In genomic region chr16:17499223-17499902, GRCh38 we compare ENCODE assay signal across 19 cellular contexts. TPM values are rescaled to one million over a fixed set of nuclear protein-coding genes. Genes with fewer than 3 reads are reported as not detected.
DNase-seq lines count a peak whose midpoint lies in the region; ATAC-seq, FAIRE-seq and TF ChIP-seq lines count a peak whose summit lies in the region.
"Had no signal": no experiment of that assay in that cellular context is flagged by ENCODE, and none has a peak within 500 bp of the region (broad histone marks: within the 10 kb centered on the region; RNA-seq: fewer than 3 reads in every experiment).

No MANE protein-coding gene starts in this region.

- H3K4me1 ChIP-seq in HepG2 (ENCODE audit: insufficient read depth, low read length) (no peaks in the 10 kb centered on the region), right lobe of liver (no peaks in the 10 kb centered on the region), IMR-90 (ENCODE audit: control insufficient read depth, insufficient read depth, low read length) (peaks cover 2% of the 10 kb centered on the region; the same call in 1 of the 2 replicates)

- H2AK9ac ChIP-seq in IMR-90 (replicated peaks; ENCODE audit: low read depth, low read length, poor library complexity), result no peak overlapping the region

- H3K79me1 ChIP-seq in IMR-90 (ENCODE audit: low read depth in 1 of 2, low read length in 2 of 2), result no peaks in the 10 kb centered on the region

- intact Hi-C loops in HepG2 (cut with micrococcal nuclease; ENCODE audit: unreplicated experiment) (no loop called here), right lobe of liver (cut with DNase I) (no loop called here), IMR-90 (cut with micrococcal nuclease) (no loop called here)

- no peak for FAIRE-seq in HepG2 (lab: Jason Lieb, UNC)
- FAIRE-seq: GM12878, GM18507, HTR-8/SVneo, K562 had no signal

- H3K79me2 ChIP-seq in HepG2 (ENCODE audit: insufficient read depth, low read length), result no peaks in the 10 kb centered on the region

- no peak overlapping the region for H2AFZ ChIP-seq in HepG2 (ENCODE audit: low read length)
- no peak overlapping the region for H2AFZ ChIP-seq in IMR-90 (replicated peaks; ENCODE audit: low read length, poor library complexity)
- H2AFZ ChIP-seq: GM23338 had no signal

- H4K20me1 ChIP-seq in HepG2 (ENCODE audit: insufficient read depth, low read length) (no peaks in the 10 kb centered on the region), IMR-90 (ENCODE audit: insufficient read depth, low read length) (no peaks in the 10 kb centered on the region)

- no peak overlapping the region; the same call in 1 of the 2 replicates for H2BK20ac ChIP-seq in IMR-90 (ENCODE audit: low read depth, low read length)

- H3K4ac ChIP-seq in IMR-90 (ENCODE audit: low read depth, low read length), result no peak overlapping the region; the same call in 1 of the 2 replicates

- H3K23ac ChIP-seq in IMR-90 (ENCODE audit: low read depth, low read length), result no peak overlapping the region

- no peak for TF ChIP-seq RAD21 in HepG2 (CRISPR knock-in tag; IDR thresholded peaks at IDR 0.05)
- TF ChIP-seq RAD21 in IMR-90 (IDR thresholded peaks at IDR 0.05; ENCODE audit: low read length), result no peak

- H3K27me3 Mint-ChIP-seq in stimulated activated memory B cell treated with anti-CD40 and anti-IgM and Interleukin-4, amounts not matched to agents 10 μg/mL and 1 μg/mL and 100 μg/mL, for 72 hours, result peaks cover 19% of the 10 kb centered on the region

- no peak overlapping the region for H3K56ac ChIP-seq in IMR-90 (ENCODE audit: extremely low read depth, insufficient read depth, low read length)

- no peak for TF ChIP-seq CTCF in HepG2 (CRISPR knock-in tag; IDR thresholded peaks at IDR 0.05)
- TF ChIP-seq CTCF in right lobe of liver (IDR thresholded peaks at IDR 0.05), result no peak
- no peak for TF ChIP-seq CTCF in IMR-90 (conservative IDR thresholded peaks at IDR 0.05; ENCODE audit: low read depth, low read length)

- no peak overlapping the region for H3K14ac ChIP-seq in IMR-90 (replicated peaks; ENCODE audit: low read depth, low read length)

- no peaks in the 10 kb centered on the region for H3K9me3 ChIP-seq in HepG2 (ENCODE audit: low read length)
- no peaks in the 10 kb centered on the region for H3K9me3 ChIP-seq in right lobe of liver
- H3K9me3 ChIP-seq in IMR-90 (ENCODE audit: control insufficient read depth, insufficient read depth, low read length), result no peaks in the 10 kb centered on the region

- H4K5ac ChIP-seq in IMR-90 (ENCODE audit: low read depth, low read length), result no peak overlapping the region; the same call in 1 of the 2 replicates

- no peak for DNase-seq in HepG2 (ENCODE audit: low spot score)
- no peak for DNase-seq in right lobe of liver
- DNase-seq in IMR-90, result no peak
- DNase-seq in fibroblast of peridontal ligament (ENCODE audit: extremely low read depth), result peak; percentile 58
- no peak for DNase-seq in COR-L47 (lab: John Stamatoyannopoulos, UW)
- DNase-seq: ACHN; CD8-positive, alpha-beta memory T cell; DMS53; H7 had no signal

- H2BK5ac ChIP-seq in IMR-90 (ENCODE audit: low read depth, low read length, poor library complexity, severe bottlenecking), result no peak overlapping the region

- in situ Hi-C loops in HepG2 (cut with HindIII; ENCODE audit: extremely low pct_ligation_motif_present, low pct_unique_long_range_greater_than_20kb), result no loop called here
- in situ Hi-C loops in IMR-90 (cut with MboI; ENCODE audit: low sequenced_read_pairs), result no loop called here

- no peak overlapping the region for H2BK120ac ChIP-seq in IMR-90 (ENCODE audit: low read depth, low read length)

- no peak for TF ChIP-seq POLR2A in HepG2 (IDR thresholded peaks at IDR 0.05; ENCODE audit: insufficient read depth in 1 of 2, low read depth in 2 of 2, low read length in 2 of 2)
- no peak for TF ChIP-seq POLR2A in right lobe of liver (IDR thresholded peaks at IDR 0.05)
- no peak for TF ChIP-seq POLR2A in IMR-90 (IDR thresholded peaks at IDR 0.05; ENCODE audit: low read depth, low read length)

- dilution Hi-C loops in IMR-90 (cut with HindIII; ENCODE audit: low sequenced_read_pairs, unreplicated experiment), result no loop called here

- peaks cover 0 to 4% of the 10 kb centered on the region in 2 experiments; a peak in 1 of 5 replicates for H3K27me3 ChIP-seq in HepG2 (ENCODE audit: control insufficient read depth in 1 of 2, insufficient read depth in 2 of 2, low read length in 2 of 2)
- no peaks in the 10 kb centered on the region for H3K27me3 ChIP-seq in right lobe of liver
- H3K27me3 ChIP-seq in IMR-90 (ENCODE audit: control insufficient read depth, insufficient read depth, low read length), result no peaks in the 10 kb centered on the region

- no peak overlapping the region for H2AK5ac ChIP-seq in IMR-90 (ENCODE audit: low read depth, low read length)

- peaks cover 4% of the 10 kb centered on the region for H3K9me1 ChIP-seq in IMR-90 (ENCODE audit: insufficient read depth, low read length)

- no peak overlapping the region for H3K4me3 ChIP-seq in HepG2 (replicated peaks in 1 of 3; ENCODE audit: insufficient read depth in 1 of 3, low read depth in 2 of 3, low read length in 3 of 3)
- H3K4me3 ChIP-seq in right lobe of liver, result no peak overlapping the region
- no peak overlapping the region for H3K4me3 ChIP-seq in IMR-90 (ENCODE audit: insufficient read depth, low read depth, low read length)
- H3K4me3 ChIP-seq: GM12878, GM23338, K562 had no signal

- CTCF ChIA-PET in HepG2 (lab: Yijun Ruan, JAX; ENCODE audit: low intra/inter-chr PET ratio, low total read pairs), result no interaction called here
- CTCF ChIA-PET in IMR-90 (lab: Yijun Ruan, JAX), result interaction anchor here (0.5 to 0.6 kb wide), 2 partner anchors 57 to 75 kb away, joined by 3 to 4 read pairs; no protein-coding TSS in a partner anchor

- H3K9ac ChIP-seq in HepG2 (ENCODE audit: insufficient read depth, low read depth, low read length), result no peak overlapping the region
- no peak overlapping the region for H3K9ac ChIP-seq in IMR-90 (ENCODE audit: low read depth, low read length)

- no TSS peak for BruUV-seq in HepG2 (replicated peaks; lab: Mats Ljungman, UMichigan)
- BruUV-seq in IMR-90 (replicated peaks; lab: Mats Ljungman, UMichigan), result no TSS peak

- H2BK15ac ChIP-seq in IMR-90 (ENCODE audit: low read depth, low read length), result no peak overlapping the region; the same call in 2 of the 3 replicates

- H3K36me3 ChIP-seq in HepG2 (replicated peaks in 1 of 2; ENCODE audit: control insufficient read depth in 1 of 2, insufficient read depth in 2 of 2, low read length in 2 of 2) (no peaks in the 10 kb centered on the region), right lobe of liver (no peaks in the 10 kb centered on the region), IMR-90 (ENCODE audit: control insufficient read depth, insufficient read depth, low read length) (no peaks in the 10 kb centered on the region)

- POLR2A ChIA-PET in HepG2 (lab: Yijun Ruan, JAX), result no interaction called here
- POLR2A ChIA-PET in IMR-90 (lab: Charles Lee; ENCODE audit: unreplicated experiment), result no interaction called here

- no peaks in the 10 kb centered on the region for H3K36me3 Mint-ChIP-seq in stimulated activated memory B cell treated with anti-CD40 and anti-IgM and Interleukin-4, amounts not matched to agents 10 μg/mL and 1 μg/mL and 100 μg/mL, for 72 hours
- H3K36me3 Mint-ChIP-seq: CD14-positive monocyte had no signal

- no peak overlapping the region; a peak in 1 of 4 replicates for H4K8ac ChIP-seq in IMR-90 (ENCODE audit: low read depth in 2 of 2, low read length in 2 of 2)

- no peaks in the 10 kb centered on the region for H3K9me3 Mint-ChIP-seq in stimulated activated memory B cell treated with anti-CD40 and anti-IgM and Interleukin-4, amounts not matched to agents 10 μg/mL and 1 μg/mL and 100 μg/mL, for 72 hours
- H3K9me3 Mint-ChIP-seq: CD8-positive, alpha-beta memory T cell had no signal

- H3K4me2 ChIP-seq in HepG2 (ENCODE audit: low read depth, low read length), result no peak overlapping the region
- H3K4me2 ChIP-seq in IMR-90 (ENCODE audit: low read depth, low read length), result no peak overlapping the region
- H3K4me2 ChIP-seq: GM23338 had no signal

- no peak overlapping the region for H3K27ac Mint-ChIP-seq in stimulated activated memory B cell treated with anti-CD40 and anti-IgM and Interleukin-4, amounts not matched to agents 10 μg/mL and 1 μg/mL and 100 μg/mL, for 72 hours
- H3K27ac Mint-ChIP-seq: CD14-positive monocyte; CD8-positive, alpha-beta memory T cell; GM23338 had no signal

- no peak overlapping the region for H3K4me3 Mint-ChIP-seq in stimulated activated memory B cell treated with anti-CD40 and anti-IgM and Interleukin-4, amounts not matched to agents 10 μg/mL and 1 μg/mL and 100 μg/mL, for 72 hours
- H3K4me3 Mint-ChIP-seq: CD14-positive monocyte; CD8-positive, alpha-beta memory T cell; GM23338 had no signal

- TF ChIP-seq EP300 in HepG2 (IDR thresholded peaks at IDR 0.05; ENCODE audit: low read depth in 2 of 2, low read length in 2 of 2) (no peak), HepG2 (CRISPR knock-in tag; IDR thresholded peaks at IDR 0.05; ENCODE audit: borderline replicate concordance) (no peak)

- no peaks in the 10 kb centered on the region for H3K4me1 Mint-ChIP-seq in stimulated activated memory B cell treated with anti-CD40 and anti-IgM and Interleukin-4, amounts not matched to agents 10 μg/mL and 1 μg/mL and 100 μg/mL, for 72 hours
- H3K4me1 Mint-ChIP-seq: CD8-positive, alpha-beta memory T cell had no signal

- H3K18ac ChIP-seq in IMR-90 (ENCODE audit: low read depth, low read length), result no peak overlapping the region

- ATAC-seq in HepG2, result no peak
- no peak for ATAC-seq in right lobe of liver
- ATAC-seq in IMR-90 (ENCODE audit: low read depth), result peak; percentile 70
- no peak for ATAC-seq in stimulated activated memory B cell treated with anti-CD40 and anti-IgM and Interleukin-4, amounts not matched to agents 10 μg/mL and 1 μg/mL and 100 μg/mL, for 72 hours
- ATAC-seq in GM21825 (IDR thresholded peaks at IDR 0.05; ENCODE audit: unreplicated experiment), result no peak
- ATAC-seq in HG03439 (IDR thresholded peaks at IDR 0.05; ENCODE audit: unreplicated experiment), result no peak
- ATAC-seq: GM12878, GM23338, K562 had no signal

- no peak overlapping the region for H4K91ac ChIP-seq in IMR-90 (ENCODE audit: insufficient read depth, low read depth, low read length)

- H3K27ac ChIP-seq in HepG2 (ENCODE audit: extremely low read length, insufficient read depth, low read length) (no peak overlapping the region), right lobe of liver (no peak overlapping the region), IMR-90 (ENCODE audit: insufficient read depth, low read length) (peak overlapping the region; percentile 16; the same call in 1 of the 2 replicates)

- 0% methylated on average over 2 of the region's 2 CpGs for WGBS in HepG2 (ENCODE audit: low lambda C conversion rate)
- 30% methylated on average over 2 of the region's 2 CpGs for WGBS in right lobe of liver (ENCODE audit: insufficient coverage, low coverage, low lambda C conversion rate, missing lambda C conversion rate)
- no CpG with 5 or more reads among the region's 2 CpGs for WGBS in IMR-90 (ENCODE audit: extremely low coverage in 2 of 2, insufficient read length in 1 of 2), 2 experiments

RNA-seq across cellular contexts. Expression of gene XYLT1, which starts 28.6 kb away (rescaled TPM):
- not detected in 2 replicates for total RNA-seq in HepG2 (2016; rRNA removed; fragmentation: Illumina TruSeq; extraction: Trizol)
- not detected in 2 replicates for total RNA-seq in HepG2 (2016; cell fraction: cytosol; rRNA removed; fragmentation: Illumina TruSeq; extraction: Trizol; ENCODE audit: low read depth)
- not detected in 2 replicates for total RNA-seq in HepG2 (2016; cell fraction: insoluble cytoplasmic fraction; rRNA removed; fragmentation: Illumina TruSeq; extraction: Trizol)
- not detected in 2 replicates for total RNA-seq in HepG2 (2016; cell fraction: membrane; rRNA removed; fragmentation: Illumina TruSeq; extraction: Trizol)
- total RNA-seq in HepG2 (2016; cell fraction: nucleus; rRNA removed; fragmentation: Illumina TruSeq; extraction: Trizol), result not detected in 2 replicates
- polyA plus RNA-seq in HepG2 (2011; rRNA removed), result not detected in 2 replicates
- polyA plus RNA-seq in HepG2 (2011; cell fraction: cytosol; rRNA removed), result under 0.01 TPM in 1 of 2 replicates, not detected in the other
- polyA plus RNA-seq in HepG2 (2011; cell fraction: nucleus; rRNA removed), result 0.02 TPM in 2 replicates
- polyA plus RNA-seq in HepG2 (2012), result not detected in 2 replicates
- not detected in 2 replicates for polyA plus RNA-seq in HepG2 (2016; cell fraction: cytosol; fragmentation: Illumina TruSeq; extraction: Trizol; ENCODE audit: low read depth)
- not detected in 2 replicates for polyA plus RNA-seq in HepG2 (2016; cell fraction: insoluble cytoplasmic fraction; fragmentation: Illumina TruSeq; extraction: Trizol; ENCODE audit: low read depth)
- not detected in 2 replicates for polyA plus RNA-seq in HepG2 (2016; cell fraction: membrane; fragmentation: Illumina TruSeq; extraction: Trizol; ENCODE audit: low read depth)
- not detected in 2 replicates for polyA plus RNA-seq in HepG2 (2016; cell fraction: nucleus; fragmentation: Illumina TruSeq; extraction: Trizol; ENCODE audit: insufficient read depth, low read depth)
- polyA minus RNA-seq in HepG2 (2011; rRNA and poly(A)+ RNA removed; ENCODE audit: low replicate concordance), result 0.89 TPM in 1 of 2 replicates, not detected in the other
- polyA minus RNA-seq in HepG2 (2011; cell fraction: cytosol; rRNA and poly(A)+ RNA removed), result not detected in 2 replicates
- not detected in 2 replicates for polyA minus RNA-seq in HepG2 (2011; cell fraction: nucleus; rRNA and poly(A)+ RNA removed)
- 1 to 10 TPM in 2 of 6 experiments, under 1 TPM in 4; 0.48 to 2.0 (median 0.59) TPM for total RNA-seq in right lobe of liver
- total RNA-seq in IMR-90 (2012; rRNA removed), result 11.1 and 12.7 TPM in 2 replicates
- 9.0 and 9.7 TPM in 2 replicates for polyA plus RNA-seq in IMR-90 (2012; rRNA removed)
- polyA plus RNA-seq in IMR-90 (2012; cell fraction: cytosol; rRNA removed), result 4.3 and 4.9 TPM in 2 replicates
- polyA plus RNA-seq in IMR-90 (2012; cell fraction: nucleus; rRNA removed; ENCODE audit: low replicate concordance), result 4.8 and 5.9 TPM in 2 replicates
- total RNA-seq: A172 had no signal
